Comparison of ENCODE assay signal across 23 cellular contexts in the genomic region with DNA sequence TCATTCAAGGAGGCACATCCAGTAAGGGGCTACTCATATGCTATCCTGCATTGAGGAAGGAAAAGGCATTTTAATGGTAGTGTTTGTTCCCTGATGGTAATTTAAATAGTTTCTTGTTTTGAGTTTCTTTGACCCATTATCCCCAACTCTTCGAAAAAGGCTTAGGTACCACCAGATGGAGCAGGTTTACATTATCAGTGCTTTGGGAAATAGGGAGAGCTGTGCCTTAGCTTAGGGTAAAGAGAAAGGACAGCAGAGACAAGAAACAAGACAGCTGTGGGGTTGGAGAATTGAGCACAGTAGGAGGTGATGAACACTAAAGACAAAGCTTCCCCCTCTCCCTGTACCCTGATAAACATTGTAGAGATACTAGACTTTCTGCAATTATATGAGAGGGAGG.
"Had no signal": no experiment of that assay in that cellular context is flagged by ENCODE, and none has a peak within 500 bp of the region (broad histone marks: within the 10 kb centered on the region; RNA-seq: fewer than 3 reads in every experiment).

No MANE protein-coding gene starts in this region.

- H3K27ac ChIP-seq: KMS-11, Peyer's patch had no signal

- H3K4me1 ChIP-seq: Peyer's patch had no signal

- H3K4me1 Mint-ChIP-seq: activated B cell treated with CpG ODN at 0.5 μM for 24 hours had no signal

- DNase-seq: activated B cell treated with CpG ODN at 0.5 μM for 24 hours; activated CD4-positive, alpha-beta T cell treated with anti-CD3 and anti-CD28 coated beads for 1 hour; activated CD4-positive, alpha-beta T cell treated with anti-CD3 and anti-CD28 coated beads, Interleukin-2, amount 10 ng/mL, durations not matched to agents 24 days and 14 days; activated CD4-positive, alpha-beta T cell treated with anti-CD3 and anti-CD28 coated beads, Interleukin-2, amount 50 U/mL, for 48 hours; activated CD8-positive, alpha-beta memory T cell treated with anti-CD3 and anti-CD28 coated beads for 24 hours; activated effector memory CD4-positive, alpha-beta T cell treated with anti-CD3 and anti-CD28 coated beads, Interleukin-2, amount 50 U/mL, for 16 hours; activated naive CD4-positive, alpha-beta T cell treated with Interleukin-2 at 50 U/mL for 16 hours; activated naive CD8-positive, alpha-beta T cell treated with anti-CD3 and anti-CD28 coated beads for 36 hours; activated T-cell treated with anti-CD3 and anti-CD28 coated beads, Interleukin-2, amount 50 U/mL, for 4 hours; NCI-H1092; NCI-H1417; NCI-H2029; NCI-H2107; NCI-H2171 treated with DMSO at 0.1 percent for 48 hours; NCI-H226; NCI-H526 treated with DMSO at 0.1 percent for 48 hours; NK-92 treated with Interleukin-12 subunit alpha and Interleukin-12 subunit beta, amount 100 ng/mL, for 24 hours; OCI-M1; Peyer's patch; SHP77 treated with DMSO at 0.1 percent for 48 hours; T-helper 17 cell; T-helper 9 cell had no signal

- ATAC-seq: activated T-cell treated with anti-CD3 and anti-CD28 coated beads, Interleukin-2, amount 50 U/mL, for 4 hours; T-helper 17 cell had no signal

- H3K36me3 Mint-ChIP-seq: activated naive CD8-positive, alpha-beta T cell treated with anti-CD3 and anti-CD28 coated beads for 36 hours had no signal

- H3K9me3 Mint-ChIP-seq: activated B cell treated with CpG ODN at 0.5 μM for 24 hours; activated CD4-positive, alpha-beta T cell treated with anti-CD3 and anti-CD28 coated beads, Interleukin-2, amount 10 ng/mL, durations not matched to agents 24 days and 14 days; activated naive CD8-positive, alpha-beta T cell treated with anti-CD3 and anti-CD28 coated beads for 36 hours; activated T-cell treated with anti-CD3 and anti-CD28 coated beads, Interleukin-2, amount 50 U/mL, for 4 hours had no signal

- H3K27ac Mint-ChIP-seq: activated B cell treated with CpG ODN at 0.5 μM for 24 hours; activated CD4-positive, alpha-beta T cell treated with anti-CD3 and anti-CD28 coated beads, Interleukin-2, amount 10 ng/mL, durations not matched to agents 24 days and 14 days; activated naive CD8-positive, alpha-beta T cell treated with anti-CD3 and anti-CD28 coated beads for 36 hours; T-helper 17 cell had no signal

- H3K36me3 ChIP-seq: Peyer's patch had no signal

- H3K9me3 ChIP-seq: Peyer's patch had no signal

- H3K27me3 ChIP-seq: Peyer's patch had no signal

- H3K4me3 ChIP-seq: Peyer's patch had no signal

- H3K27me3 Mint-ChIP-seq: activated CD4-positive, alpha-beta T cell treated with anti-CD3 and anti-CD28 coated beads, Interleukin-2, amount 10 ng/mL, durations not matched to agents 24 days and 14 days; activated naive CD8-positive, alpha-beta T cell treated with anti-CD3 and anti-CD28 coated beads for 36 hours; T-helper 17 cell had no signal

- H3K4me3 Mint-ChIP-seq: activated B cell treated with CpG ODN at 0.5 μM for 24 hours; activated CD4-positive, alpha-beta T cell treated with anti-CD3 and anti-CD28 coated beads, Interleukin-2, amount 10 ng/mL, durations not matched to agents 24 days and 14 days; activated naive CD8-positive, alpha-beta T cell treated with anti-CD3 and anti-CD28 coated beads for 36 hours; activated T-cell treated with anti-CD3 and anti-CD28 coated beads, Interleukin-2, amount 50 U/mL, for 4 hours; T-helper 17 cell had no signal
